ENCODE assay signal across 20 cellular contexts in the genomic region with DNA sequence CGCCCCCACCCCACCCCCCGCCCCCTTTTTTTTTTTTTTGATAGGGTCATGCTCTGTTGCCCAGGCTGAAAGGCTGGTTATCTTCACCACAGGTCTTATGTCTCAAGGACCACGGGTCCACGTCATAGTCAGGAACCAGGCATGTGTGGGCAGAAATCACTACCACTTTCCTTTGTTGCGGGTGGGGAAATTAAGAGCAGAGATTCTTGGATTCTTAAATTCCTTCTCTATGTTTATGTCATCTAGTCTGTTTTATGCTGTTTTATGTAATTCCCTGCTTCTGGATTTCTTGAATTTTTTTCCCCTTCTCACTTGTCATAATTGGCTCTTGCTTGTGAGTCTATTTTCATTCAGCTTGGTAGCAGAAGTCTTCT. TPM values are rescaled to one million over a fixed set of nuclear protein-coding genes. Genes with fewer than 3 reads are reported as not detected.
DNase-seq lines count a peak whose midpoint lies in the region; ATAC-seq and TF ChIP-seq lines count a peak whose summit lies in the region.
"Had no signal": no experiment of that assay in that cellular context is flagged by ENCODE, and none has a peak within 500 bp of the region (broad histone marks: within the 10 kb centered on the region; RNA-seq: fewer than 3 reads in every experiment).

No MANE protein-coding gene starts in this region.

- no peaks in the 10 kb centered on the region for H3K27me3 ChIP-seq in CD8-positive, alpha-beta T cell (ENCODE audit: insufficient read depth, low read length)
- H3K27me3 ChIP-seq: ascending aorta, esophagus squamous epithelium had no signal

- CTCF ChIA-PET in CD8-positive, alpha-beta T cell (lab: Charles Lee): interaction anchor here (1.4 to 2.2 kb wide), 3 partner anchors 24 to 120 kb away, joined by 4 to 9 read pairs (median 6); no protein-coding TSS in a partner anchor

- POLR2A ChIA-PET in CD8-positive, alpha-beta T cell (lab: Charles Lee): no interaction called here

- H3K4me1 Mint-ChIP-seq in CD8-positive, alpha-beta T cell (ENCODE audit: low read depth): no peaks in the 10 kb centered on the region
- H3K4me1 Mint-ChIP-seq in activated T-helper 17 cell treated with anti-CD3 and anti-CD28 coated beads, Interleukin-2, amount 50 U/mL, for 72 hours: no peaks in the 10 kb centered on the region
- no peaks in the 10 kb centered on the region for H3K4me1 Mint-ChIP-seq in memory B cell
- H3K4me1 Mint-ChIP-seq: nephron had no signal

- H3K36me3 Mint-ChIP-seq in CD8-positive, alpha-beta T cell: peaks cover 84% of the 10 kb centered on the region
- peaks cover 100% of the 10 kb centered on the region for H3K36me3 Mint-ChIP-seq in activated T-helper 17 cell treated with anti-CD3 and anti-CD28 coated beads, Interleukin-2, amount 50 U/mL, for 72 hours (ENCODE audit: low read depth)
- H3K36me3 Mint-ChIP-seq in memory B cell: peaks cover 20% of the 10 kb centered on the region

- peaks cover 56% of the 10 kb centered on the region for H3K36me3 ChIP-seq in CD8-positive, alpha-beta T cell (ENCODE audit: insufficient read depth, low read length)

- no peak overlapping the region for H3K4me3 ChIP-seq in CD8-positive, alpha-beta T cell (ENCODE audit: low read depth, low read length)
- H3K4me3 ChIP-seq: ascending aorta, esophagus squamous epithelium had no signal

- no peak overlapping the region for H3K4me3 Mint-ChIP-seq in CD8-positive, alpha-beta T cell
- no peak overlapping the region for H3K4me3 Mint-ChIP-seq in activated T-helper 17 cell treated with anti-CD3 and anti-CD28 coated beads, Interleukin-2, amount 50 U/mL, for 72 hours
- no peak overlapping the region for H3K4me3 Mint-ChIP-seq in memory B cell
- H3K4me3 Mint-ChIP-seq: nephron had no signal

- H3K9me3 ChIP-seq in CD8-positive, alpha-beta T cell (ENCODE audit: low read length): no peaks in the 10 kb centered on the region
- H3K9me3 ChIP-seq: ascending aorta, esophagus squamous epithelium had no signal

- no peak for DNase-seq in CD8-positive, alpha-beta T cell
- DNase-seq in GM10266 (ENCODE audit: extremely low spot score) (peak; percentile 13), memory B cell (ENCODE audit: low spot score in 2 of 2) (no peak), CD1c-positive myeloid dendritic cell (ENCODE audit: extremely low spot score) (no peak), RKO (ENCODE audit: low spot score) (no peak)
- DNase-seq: activated CD4-positive, alpha-beta T cell treated with anti-CD3 and anti-CD28 coated beads for 1 hour; activated naive CD4-positive, alpha-beta T cell; cerebellar nuclear complex; COR-L47; effector memory CD4-positive, alpha-beta T cell; esophagus squamous epithelium; IMR-90; NCI-H1417; NCI-H526 treated with DMSO at 0.1 percent for 48 hours; small intestine; stimulated activated CD4-positive, alpha-beta T cell treated with anti-CD3 and anti-CD28 coated beads, Interleukin-4, amount 100 ng/mL, for 1 hour had no signal

- intact Hi-C loops in CD8-positive, alpha-beta T cell (cut with DNase I, micrococcal nuclease): no loop called here

- no peak for TF ChIP-seq CTCF in CD8-positive, alpha-beta T cell (IDR thresholded peaks at IDR 0.05)
- TF ChIP-seq CTCF in GM10266 (IDR thresholded peaks at IDR 0.05; ENCODE audit: control insufficient read depth, insufficient read depth, low read depth, missing control alignments): no peak

- no peak overlapping the region for H3K27ac ChIP-seq in CD8-positive, alpha-beta T cell (ENCODE audit: low read depth, low read length)
- H3K27ac ChIP-seq: ascending aorta, esophagus squamous epithelium had no signal

- H3K27me3 Mint-ChIP-seq in CD8-positive, alpha-beta T cell (ENCODE audit: low read depth): no peaks in the 10 kb centered on the region
- no peaks in the 10 kb centered on the region for H3K27me3 Mint-ChIP-seq in activated T-helper 17 cell treated with anti-CD3 and anti-CD28 coated beads, Interleukin-2, amount 50 U/mL, for 72 hours
- H3K27me3 Mint-ChIP-seq in memory B cell: no peaks in the 10 kb centered on the region

- ATAC-seq in CD8-positive, alpha-beta T cell: no peak
- ATAC-seq in activated T-helper 17 cell treated with anti-CD3 and anti-CD28 coated beads, Interleukin-2, amount 50 U/mL, for 72 hours (replicated peaks): peak; percentile 23
- ATAC-seq in memory B cell (ENCODE audit: low read depth) (peak; percentile 63), HG02759 (IDR thresholded peaks at IDR 0.05; ENCODE audit: unreplicated experiment) (no peak)

- H3K27ac Mint-ChIP-seq in CD8-positive, alpha-beta T cell: peak overlapping the region; percentile 2
- peak overlapping the region; percentile 20 for H3K27ac Mint-ChIP-seq in activated T-helper 17 cell treated with anti-CD3 and anti-CD28 coated beads, Interleukin-2, amount 50 U/mL, for 72 hours
- H3K27ac Mint-ChIP-seq in memory B cell: peak overlapping the region; percentile 10
- H3K27ac Mint-ChIP-seq: nephron had no signal

- no peaks in the 10 kb centered on the region for H3K9me3 Mint-ChIP-seq in CD8-positive, alpha-beta T cell
- no peaks in the 10 kb centered on the region for H3K9me3 Mint-ChIP-seq in activated T-helper 17 cell treated with anti-CD3 and anti-CD28 coated beads, Interleukin-2, amount 50 U/mL, for 72 hours
- H3K9me3 Mint-ChIP-seq in memory B cell: no peaks in the 10 kb centered on the region
- H3K9me3 Mint-ChIP-seq: nephron had no signal

- no peaks in the 10 kb centered on the region for H3K4me1 ChIP-seq in CD8-positive, alpha-beta T cell (ENCODE audit: insufficient read depth, low read length)
- H3K4me1 ChIP-seq: ascending aorta, esophagus squamous epithelium had no signal

RNA-seq across cellular contexts. Expression of a gene that starts 25.8 kb away (rescaled TPM):
- 100 to 1,000 TPM; 335 to 366 TPM for total RNA-seq in CD8-positive, alpha-beta T cell
- total RNA-seq in activated T-helper 17 cell treated with anti-CD3 and anti-CD28 coated beads, Interleukin-2, amount 50 U/mL, for 72 hours: 100 to 1,000 TPM; 184 to 628 TPM

Comparison
In these comparisons a context has a peak if more than half of its experiments do, and no peak if none do; other contexts are left out.
1. ATAC-seq: peak in activated T-helper 17 cell treated with anti-CD3 and anti-CD28 coated beads, Interleukin-2, amount 50 U/mL, for 72 hours (single experiment) and memory B cell (single experiment); none in CD8-positive, alpha-beta T cell (single experiment) and HG02759 (single experiment).
2. Peak in every context shown above with its lines, with median percentiles within 50 percentile points of each other: H3K27ac Mint-ChIP-seq.